In the genomic region with DNA sequence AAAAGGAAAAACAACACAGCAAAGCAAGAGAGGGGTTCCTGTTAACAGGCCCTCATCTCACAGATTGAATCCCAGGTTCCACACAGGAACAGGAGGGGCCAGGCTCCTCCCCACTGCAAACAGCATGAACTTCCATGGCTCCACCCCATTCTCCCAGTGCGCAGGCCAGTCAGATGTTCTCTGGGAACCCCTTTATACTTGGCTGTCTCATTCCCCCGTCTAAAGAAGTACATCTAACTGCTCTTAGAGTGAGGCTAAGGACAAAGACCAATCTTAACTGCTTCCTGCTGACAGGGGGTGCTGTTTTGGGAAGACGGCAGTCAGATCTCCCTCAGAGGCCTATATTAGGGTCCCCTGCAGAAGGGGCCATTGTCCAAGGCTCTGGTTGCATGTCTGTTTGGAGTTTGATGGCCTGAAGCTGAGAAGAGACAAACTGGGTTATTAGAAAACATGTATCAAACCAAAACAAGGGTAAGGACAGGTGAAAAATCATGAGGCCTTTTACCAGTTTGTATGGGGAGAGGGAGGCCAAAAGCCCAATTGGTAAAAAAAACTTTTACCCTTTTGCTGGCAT, we compare ENCODE assay signal across 24 cellular contexts.
DNase-seq lines count a peak whose midpoint lies in the region; ATAC-seq and TF ChIP-seq lines count a peak whose summit lies in the region.
"Had no signal": no experiment of that assay in that cellular context is flagged by ENCODE, and none has a peak within 500 bp of the region (broad histone marks: within the 10 kb centered on the region; RNA-seq: fewer than 3 reads in every experiment).

No MANE protein-coding gene starts in this region.

- H4K20me1 ChIP-seq in DOHH2 (ENCODE audit: control insufficient read depth, insufficient read depth, low read depth, low read length) = peaks cover 4% of the 10 kb centered on the region; the same call in 1 of the 2 replicates

- no peaks in the 10 kb centered on the region for H3K27me3 ChIP-seq in DOHH2 (ENCODE audit: control insufficient read depth, low read length)
- H3K27me3 ChIP-seq in HUES48 (ENCODE audit: control insufficient read depth, insufficient read depth, low read length) = no peaks in the 10 kb centered on the region
- no peaks in the 10 kb centered on the region for H3K27me3 ChIP-seq in brain microvascular endothelial cell (replicated peaks)
- H3K27me3 ChIP-seq: adrenal gland, heart left ventricle, MG63 had no signal

- peak overlapping the region; percentile 50 for H3K27ac Mint-ChIP-seq in nephron progenitor cell
- H3K27ac Mint-ChIP-seq in stimulated activated naive CD8-positive, alpha-beta T cell treated with anti-CD3 and anti-CD28 coated beads, Interleukin-15, amount 100 ng/mL, for 72 hours = no peak overlapping the region
- H3K27ac Mint-ChIP-seq: activated B cell treated with CpG ODN at 0.5 μM for 24 hours; CD8-positive, alpha-beta T cell; stimulated activated memory B cell treated with anti-CD40 and anti-IgM and Interleukin-4, amounts not matched to agents 10 μg/mL and 1 μg/mL and 100 μg/mL, for 72 hours had no signal

- in situ Hi-C loops in brain microvascular endothelial cell (cut with HindIII; ENCODE audit: low pct_ligation_motif_present, low sequenced_read_pairs) = no loop called here

- peaks cover 4% of the 10 kb centered on the region; the same call in 1 of the 2 replicates for H3F3A ChIP-seq in DOHH2 (ENCODE audit: control insufficient read depth, insufficient read depth)

- H3K4me1 ChIP-seq in DOHH2 (ENCODE audit: control insufficient read depth, low read length) (peaks cover 5% of the 10 kb centered on the region; the same call in 1 of the 2 replicates), HUES48 (ENCODE audit: control insufficient read depth, insufficient read depth, low read length) (peaks cover 13% of the 10 kb centered on the region)
- H3K4me1 ChIP-seq: adrenal gland had no signal

- no peaks in the 10 kb centered on the region for H3K79me2 ChIP-seq in DOHH2 (ENCODE audit: control insufficient read depth, low read length)

- TF ChIP-seq CTCF in DOHH2 (IDR thresholded peaks at IDR 0.05; ENCODE audit: low read depth, low read length, poor library complexity, severe bottlenecking) = peak; percentile 9
- peak; percentile 34 for TF ChIP-seq CTCF in brain microvascular endothelial cell (IDR thresholded peaks at IDR 0.05; ENCODE audit: low read depth, low read length, missing control alignments)
- no peak for TF ChIP-seq CTCF in nephron progenitor cell (IDR thresholded peaks at IDR 0.05)

- H3K36me3 Mint-ChIP-seq in nephron progenitor cell (ENCODE audit: low read depth) = peaks cover 12% of the 10 kb centered on the region

- peaks cover 3% of the 10 kb centered on the region for H3K27me3 Mint-ChIP-seq in nephron progenitor cell (ENCODE audit: low read depth, poor library complexity)
- no peaks in the 10 kb centered on the region for H3K27me3 Mint-ChIP-seq in stimulated activated naive CD8-positive, alpha-beta T cell treated with anti-CD3 and anti-CD28 coated beads, Interleukin-15, amount 100 ng/mL, for 72 hours
- H3K27me3 Mint-ChIP-seq: activated B cell treated with CpG ODN at 0.5 μM for 24 hours; stimulated activated memory B cell treated with anti-CD40 and anti-IgM and Interleukin-4, amounts not matched to agents 10 μg/mL and 1 μg/mL and 100 μg/mL, for 72 hours had no signal

- H3K4me3 ChIP-seq in DOHH2 (ENCODE audit: low read length) (no peak overlapping the region), HUES48 (ENCODE audit: low read depth, low read length) (no peak overlapping the region), brain microvascular endothelial cell (ENCODE audit: low read depth, low read length) (no peak overlapping the region)
- H3K4me3 ChIP-seq: adrenal gland, heart left ventricle, MG63, prostate gland had no signal

- H3K4me2 ChIP-seq in DOHH2 (ENCODE audit: low read length) = no peak overlapping the region

- no peak for ATAC-seq in stimulated activated naive CD8-positive, alpha-beta T cell treated with anti-CD3 and anti-CD28 coated beads, Interleukin-15, amount 100 ng/mL, for 72 hours
- ATAC-seq: CD8-positive, alpha-beta T cell; heart left ventricle; stimulated activated memory B cell treated with anti-CD40 and anti-IgM and Interleukin-4, amounts not matched to agents 10 μg/mL and 1 μg/mL and 100 μg/mL, for 72 hours had no signal

- no peak for DNase-seq in brain microvascular endothelial cell
- no peak for DNase-seq in nephron progenitor cell
- DNase-seq in NCI-H446 treated with DMSO at 0.1 percent for 48 hours (lab: John Stamatoyannopoulos, UW) = no peak
- DNase-seq in NCI-H2196 treated with DMSO at 0.1 percent for 48 hours (lab: John Stamatoyannopoulos, UW; ENCODE audit: unreplicated experiment) = no peak
- DNase-seq in activated T-cell treated with anti-CD3 and anti-CD28 coated beads, Interleukin-2, amount 50 U/mL, for 48 hours = no peak
- no peak for DNase-seq in stimulated activated naive CD8-positive, alpha-beta T cell treated with anti-CD3 and anti-CD28 coated beads, Interleukin-15, amount 100 ng/mL, for 72 hours
- DNase-seq: activated B cell treated with CpG ODN at 0.5 μM for 24 hours; activated CD4-positive, alpha-beta T cell treated with anti-CD3 and anti-CD28 coated beads, Interleukin-2, amount 50 U/mL, for 48 hours; activated CD8-positive, alpha-beta memory T cell treated with anti-CD3 and anti-CD28 coated beads, Interleukin-2, amount 50 U/mL, for 48 hours; CD8-positive, alpha-beta T cell; GOT3; heart left ventricle; MG63; NCI-H1417 treated with DMSO at 0.1 percent for 48 hours; NCI-H2107; NCI-H524; small intestine; stimulated activated CD4-positive, alpha-beta T cell treated with anti-CD3 and anti-CD28 coated beads, Interleukin-2, amount 100 ng/mL, for 24 hours; T-helper 9 cell had no signal

- H3K9me3 ChIP-seq in DOHH2 (ENCODE audit: control insufficient read depth, insufficient read depth, low read length) (no peaks in the 10 kb centered on the region), HUES48 (ENCODE audit: control insufficient read depth, insufficient read depth, low read length) (no peaks in the 10 kb centered on the region)
- H3K9me3 ChIP-seq: heart left ventricle, MG63, prostate gland had no signal

- H3K9me2 ChIP-seq in DOHH2 (replicated peaks; ENCODE audit: control insufficient read depth, low read length) = no peaks in the 10 kb centered on the region

- peaks cover 22% of the 10 kb centered on the region for H3K4me1 Mint-ChIP-seq in nephron progenitor cell
- no peaks in the 10 kb centered on the region for H3K4me1 Mint-ChIP-seq in stimulated activated naive CD8-positive, alpha-beta T cell treated with anti-CD3 and anti-CD28 coated beads, Interleukin-15, amount 100 ng/mL, for 72 hours
- H3K4me1 Mint-ChIP-seq: activated B cell treated with CpG ODN at 0.5 μM for 24 hours had no signal

- H3K4me3 Mint-ChIP-seq in nephron progenitor cell = no peak overlapping the region
- H3K4me3 Mint-ChIP-seq in stimulated activated naive CD8-positive, alpha-beta T cell treated with anti-CD3 and anti-CD28 coated beads, Interleukin-15, amount 100 ng/mL, for 72 hours = no peak overlapping the region
- H3K4me3 Mint-ChIP-seq: activated B cell treated with CpG ODN at 0.5 μM for 24 hours; CD8-positive, alpha-beta T cell; stimulated activated memory B cell treated with anti-CD40 and anti-IgM and Interleukin-4, amounts not matched to agents 10 μg/mL and 1 μg/mL and 100 μg/mL, for 72 hours had no signal

- H3K36me3 ChIP-seq in DOHH2 (ENCODE audit: control insufficient read depth, low read length) (peaks cover 32% of the 10 kb centered on the region), HUES48 (ENCODE audit: control insufficient read depth, insufficient read depth, low read length) (peaks cover 27% of the 10 kb centered on the region), brain microvascular endothelial cell (replicated peaks) (peaks cover 26% of the 10 kb centered on the region)
- H3K36me3 ChIP-seq: prostate gland had no signal

- peaks cover 4% of the 10 kb centered on the region for H3K9me3 Mint-ChIP-seq in nephron progenitor cell
- no peaks in the 10 kb centered on the region for H3K9me3 Mint-ChIP-seq in stimulated activated naive CD8-positive, alpha-beta T cell treated with anti-CD3 and anti-CD28 coated beads, Interleukin-15, amount 100 ng/mL, for 72 hours
- H3K9me3 Mint-ChIP-seq: activated B cell treated with CpG ODN at 0.5 μM for 24 hours; CD8-positive, alpha-beta T cell; stimulated activated memory B cell treated with anti-CD40 and anti-IgM and Interleukin-4, amounts not matched to agents 10 μg/mL and 1 μg/mL and 100 μg/mL, for 72 hours had no signal

- no peak overlapping the region for H3K9ac ChIP-seq in HUES48 (ENCODE audit: low read depth, low read length)

- H3K27ac ChIP-seq in DOHH2 (ENCODE audit: low read depth, low read length) = no peak overlapping the region
- H3K27ac ChIP-seq in HUES48 (ENCODE audit: low read depth, low read length) = peak overlapping the region; percentile 64
- H3K27ac ChIP-seq in brain microvascular endothelial cell = no peak overlapping the region
- H3K27ac ChIP-seq: adrenal gland, heart left ventricle, prostate gland had no signal
